Comparison of ENCODE assay signal across 10 cellular contexts in genomic region chr18:35577045-35577848, GRCh38. TPM values are rescaled to one million over a fixed set of nuclear protein-coding genes. Genes with fewer than 3 reads are reported as not detected.
DNase-seq lines count a peak whose midpoint lies in the region; ATAC-seq and TF ChIP-seq lines count a peak whose summit lies in the region.
"Had no signal": no experiment of that assay in that cellular context is flagged by ENCODE, and none has a peak within 500 bp of the region (broad histone marks: within the 10 kb centered on the region; RNA-seq: fewer than 3 reads in every experiment).

No MANE protein-coding gene starts in this region.

- no peak overlapping the region for H3K27ac Mint-ChIP-seq in Calu3 (ENCODE audit: unreplicated experiment)
- no peak overlapping the region for H3K27ac Mint-ChIP-seq in activated T-helper 2 cell treated with anti-CD3 and anti-CD28 coated beads, Interferon-gamma antibody, Interleukin-2, Interleukin-4, amounts not matched to agents 10 μg/mL and 5 μg/mL and 100 μg/mL, durations not matched to agents 14 hours and 24 hours and 36 hours

- intact Hi-C loops in Calu3 (cut with micrococcal nuclease; ENCODE audit: unreplicated experiment) = loop anchor here (5.0 kb wide), 1 partner anchor 170 kb away; no protein-coding TSS in a partner anchor
- intact Hi-C loops in activated T-helper 2 cell treated with anti-CD3 and anti-CD28 coated beads, Interferon-gamma antibody, Interleukin-2, Interleukin-4, amounts not matched to agents 10 μg/mL and 5 μg/mL and 100 μg/mL, durations not matched to agents 14 hours and 24 hours and 36 hours (cut with micrococcal nuclease) = no loop called here

- ATAC-seq in GM19328 (IDR thresholded peaks at IDR 0.05; ENCODE audit: unreplicated experiment) (peak; percentile 34), HG02973 (IDR thresholded peaks at IDR 0.05; ENCODE audit: unreplicated experiment) (peak; percentile 46)
- peak; percentile 48 to 58 for ATAC-seq in activated T-cell treated with anti-CD3 and anti-CD28 coated beads, Interleukin-2, amount 50 U/mL, for 4 hours

- BruUV-seq in Calu3 (replicated peaks; lab: Mats Ljungman, UMichigan) = no TSS peak

- H3K4me1 Mint-ChIP-seq in Calu3 (ENCODE audit: low read depth, unreplicated experiment) = peaks cover 24% of the 10 kb centered on the region
- H3K4me1 Mint-ChIP-seq in activated T-cell treated with anti-CD3 and anti-CD28 coated beads, Interleukin-2, amount 50 U/mL, for 4 hours (ENCODE audit: low read depth) = peaks cover 23% of the 10 kb centered on the region
- H3K4me1 Mint-ChIP-seq in activated T-helper 2 cell treated with anti-CD3 and anti-CD28 coated beads, Interferon-gamma antibody, Interleukin-2, Interleukin-4, amounts not matched to agents 10 μg/mL and 5 μg/mL and 100 μg/mL, durations not matched to agents 14 hours and 24 hours and 36 hours (ENCODE audit: low read depth) = peaks cover 22% of the 10 kb centered on the region

- H3K36me3 Mint-ChIP-seq in Calu3 (ENCODE audit: insufficient read depth, unreplicated experiment) = peaks cover 17% of the 10 kb centered on the region
- peaks cover 3% of the 10 kb centered on the region for H3K36me3 Mint-ChIP-seq in activated T-cell treated with anti-CD3 and anti-CD28 coated beads, Interleukin-2, amount 50 U/mL, for 4 hours (ENCODE audit: insufficient read depth)
- peaks cover 2% of the 10 kb centered on the region for H3K36me3 Mint-ChIP-seq in activated T-helper 2 cell treated with anti-CD3 and anti-CD28 coated beads, Interferon-gamma antibody, Interleukin-2, Interleukin-4, amounts not matched to agents 10 μg/mL and 5 μg/mL and 100 μg/mL, durations not matched to agents 14 hours and 24 hours and 36 hours (ENCODE audit: low read depth)

- no peak for TF ChIP-seq CTCF in Calu3 (IDR thresholded peaks at IDR 0.05; ENCODE audit: unreplicated experiment)

- CTCF ChIA-PET in Calu3 (lab: Charles Lee) = no interaction called here

- no peak overlapping the region for H3K4me3 Mint-ChIP-seq in Calu3 (ENCODE audit: low read depth, unreplicated experiment)
- H3K4me3 Mint-ChIP-seq in activated T-cell treated with anti-CD3 and anti-CD28 coated beads, Interleukin-2, amount 50 U/mL, for 4 hours = no peak overlapping the region
- H3K4me3 Mint-ChIP-seq in activated T-helper 2 cell treated with anti-CD3 and anti-CD28 coated beads, Interferon-gamma antibody, Interleukin-2, Interleukin-4, amounts not matched to agents 10 μg/mL and 5 μg/mL and 100 μg/mL, durations not matched to agents 14 hours and 24 hours and 36 hours (ENCODE audit: low read depth) = no peak overlapping the region

- no peaks in the 10 kb centered on the region for H3K27me3 Mint-ChIP-seq in Calu3 (ENCODE audit: unreplicated experiment)
- peaks cover 3% of the 10 kb centered on the region for H3K27me3 Mint-ChIP-seq in activated T-cell treated with anti-CD3 and anti-CD28 coated beads, Interleukin-2, amount 50 U/mL, for 4 hours (ENCODE audit: low read depth)
- peaks cover 22% of the 10 kb centered on the region for H3K27me3 Mint-ChIP-seq in activated T-helper 2 cell treated with anti-CD3 and anti-CD28 coated beads, Interferon-gamma antibody, Interleukin-2, Interleukin-4, amounts not matched to agents 10 μg/mL and 5 μg/mL and 100 μg/mL, durations not matched to agents 14 hours and 24 hours and 36 hours (ENCODE audit: low read depth)

- peaks cover 6% of the 10 kb centered on the region for H3K9me3 Mint-ChIP-seq in Calu3 (ENCODE audit: low read depth, unreplicated experiment)
- H3K9me3 Mint-ChIP-seq in activated T-cell treated with anti-CD3 and anti-CD28 coated beads, Interleukin-2, amount 50 U/mL, for 4 hours = no peaks in the 10 kb centered on the region
- peaks cover 13% of the 10 kb centered on the region for H3K9me3 Mint-ChIP-seq in activated T-helper 2 cell treated with anti-CD3 and anti-CD28 coated beads, Interferon-gamma antibody, Interleukin-2, Interleukin-4, amounts not matched to agents 10 μg/mL and 5 μg/mL and 100 μg/mL, durations not matched to agents 14 hours and 24 hours and 36 hours

- DNase-seq in Calu3 (peak; percentile 24), NCI-H2227 treated with DMSO at 0.1 percent for 48 hours (lab: John Stamatoyannopoulos, UW) (no peak), ureter (ENCODE audit: low spot score) (no peak), DMS53 (lab: John Stamatoyannopoulos, UW) (no peak)
- DNase-seq in activated T-cell treated with anti-CD3 and anti-CD28 coated beads, Interleukin-2, amount 50 U/mL, for 4 hours = no peak
- no peak for DNase-seq in activated T-helper 2 cell treated with anti-CD3 and anti-CD28 coated beads, Interferon-gamma antibody, Interleukin-2, Interleukin-4, amounts not matched to agents 10 μg/mL and 5 μg/mL and 100 μg/mL, durations not matched to agents 14 hours and 24 hours and 36 hours (ENCODE audit: low spot score)
- DNase-seq: HCEC 1CT, trophoblast cell had no signal

RNA-seq across cellular contexts. Expression of gene GALNT1, which starts 4.3 kb away (rescaled TPM):
- 105 and 137 TPM in 2 replicates for total RNA-seq in Calu3 (2022)
- total RNA-seq in activated T-cell treated with anti-CD3 and anti-CD28 coated beads, Interleukin-2, amount 50 U/mL, for 4 hours = 10 to 100 TPM; 39.5 to 47.0 (median 43.9) TPM
- 115 TPM for total RNA-seq in ureter
- 39.3 and 39.8 TPM in 2 replicates for total RNA-seq in activated T-helper 2 cell treated with anti-CD3 and anti-CD28 coated beads, Interferon-gamma antibody, Interleukin-2, Interleukin-4, amounts not matched to agents 10 μg/mL and 5 μg/mL and 100 μg/mL, durations not matched to agents 14 hours and 24 hours and 36 hours
